Comparison of ENCODE assay signal across 18 cellular contexts in genomic region chr2:109168080-109168479, GRCh38.
"Had no signal": no experiment of that assay in that cellular context is flagged by ENCODE, and none has a peak within 500 bp of the region (broad histone marks: within the 10 kb centered on the region; RNA-seq: fewer than 3 reads in every experiment).

No MANE protein-coding gene starts in this region.

- DNase-seq: activated CD4-positive, alpha-beta T cell treated with anti-CD3 and anti-CD28 coated beads, Interleukin-2, amount 50 U/mL, for 1 hour; activated CD4-positive, CD25-positive, alpha-beta regulatory T cell; activated CD8-positive, alpha-beta memory T cell treated with anti-CD3 and anti-CD28 coated beads for 24 hours; activated CD8-positive, alpha-beta memory T cell treated with anti-CD3 and anti-CD28 coated beads, Interleukin-2, amount 50 U/mL, for 48 hours; activated effector memory CD4-positive, alpha-beta T cell treated with anti-CD3 and anti-CD28 coated beads, Interleukin-2, amount 50 U/mL, for 16 hours; activated naive CD4-positive, alpha-beta T cell treated with anti-CD3 and anti-CD28 coated beads, Interleukin-2, amount 50 U/mL, for 16 hours; activated T-cell treated with anti-CD3 and anti-CD28 coated beads, Interleukin-2, amount 50 U/mL, for 48 hours; dorsolateral prefrontal cortex; erythroblast; hypothalamus; lower lobe of right lung; stimulated activated CD4-positive, alpha-beta T cell treated with anti-CD3 and anti-CD28 coated beads, Interleukin-2, amount 100 ng/mL, for 24 hours; stimulated activated naive CD4-positive, alpha-beta T cell treated with Interleukin-2 at 50 U/mL for 16 hours; substantia nigra; T-helper 1 cell; T-helper 9 cell had no signal

- H3K27me3 ChIP-seq: cardiac muscle cell, dorsolateral prefrontal cortex, tibial nerve had no signal

- H3K27ac ChIP-seq: cardiac muscle cell, dorsolateral prefrontal cortex, lower lobe of right lung, tibial nerve had no signal

- H3K36me3 ChIP-seq: cardiac muscle cell, lower lobe of right lung, tibial nerve had no signal

- H3K4me3 ChIP-seq: cardiac muscle cell, dorsolateral prefrontal cortex, lower lobe of right lung, tibial nerve had no signal

- H3K9me3 ChIP-seq: lower lobe of right lung, tibial nerve had no signal
